Comparison of ENCODE assay signal across 32 cellular contexts in the genomic region with DNA sequence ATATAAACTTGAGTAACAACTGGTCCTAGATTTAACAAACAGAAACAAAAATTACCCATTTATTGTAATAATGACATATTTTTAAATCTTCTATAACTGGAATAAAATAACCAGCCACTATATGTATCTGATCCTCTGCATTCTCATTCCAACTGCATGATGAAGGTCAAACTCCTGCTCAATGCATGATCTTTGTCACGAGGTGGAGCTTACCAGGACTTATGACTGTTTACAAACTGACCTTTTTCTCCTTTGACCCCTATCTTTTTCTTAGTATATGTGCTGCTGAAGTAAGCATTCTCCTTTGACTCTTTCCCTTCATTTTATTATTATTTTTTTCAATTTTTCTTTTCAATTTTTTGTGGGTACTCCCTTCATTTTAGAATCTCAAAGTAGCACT.
"Had no signal": no experiment of that assay in that cellular context is flagged by ENCODE, and none has a peak within 500 bp of the region (broad histone marks: within the 10 kb centered on the region; RNA-seq: fewer than 3 reads in every experiment).

No MANE protein-coding gene starts in this region.

- ATAC-seq: activated CD8-positive, alpha-beta T cell treated with anti-CD3 and anti-CD28 coated beads for 36 hours; activated naive CD4-positive, alpha-beta T cell treated with anti-CD3 and anti-CD28 coated beads, Interleukin-2, amount 50 U/mL, for 72 hours; activated T-cell treated with anti-CD3 and anti-CD28 coated beads, Interleukin-2, amount 50 U/mL, for 4 hours; activated T-cell treated with anti-CD3 and anti-CD28 coated beads, Interleukin-2, amount 50 U/mL, for 72 hours; activated T-helper 17 cell treated with anti-CD3 and anti-CD28 coated beads, Interleukin-2, amount 50 U/mL, for 72 hours; body of pancreas; T-helper 17 cell had no signal

- H3K4me1 ChIP-seq: adrenal gland, body of pancreas, breast epithelium had no signal

- H3K36me3 ChIP-seq: adrenal gland, brain microvascular endothelial cell, breast epithelium had no signal

- DNase-seq: activated B cell treated with CpG ODN at 0.5 μM for 24 hours; activated CD4-positive, alpha-beta memory T cell treated with anti-CD3 and anti-CD28 coated beads for 36 hours; activated CD4-positive, alpha-beta T cell treated with anti-CD3 and anti-CD28 coated beads for 4 hours; activated CD4-positive, alpha-beta T cell treated with anti-CD3 and anti-CD28 coated beads, Interleukin-2, amount 10 ng/mL, durations not matched to agents 24 days and 14 days; activated CD4-positive, alpha-beta T cell treated with anti-CD3 and anti-CD28 coated beads, Interleukin-2, amount 50 U/mL, for 1 hour; activated CD4-positive, alpha-beta T cell treated with anti-CD3 and anti-CD28 coated beads, Interleukin-2, amount 50 U/mL, for 4 hours; activated CD4-positive, CD25-positive, alpha-beta regulatory T cell treated with anti-CD3 and anti-CD28 coated beads, Interleukin-2, amount 50 U/mL, for 72 hours; activated CD8-positive, alpha-beta memory T cell treated with anti-CD3 and anti-CD28 coated beads, Interleukin-2, amount 50 U/mL, for 4 hours; activated CD8-positive, alpha-beta T cell treated with anti-CD3 and anti-CD28 coated beads for 36 hours; activated effector memory CD4-positive, alpha-beta T cell treated with anti-CD3 and anti-CD28 coated beads, Interleukin-2, amount 50 U/mL, for 16 hours; activated gamma-delta T cell treated with Interleukin-2 at 50 U/mL for 16 hours; activated naive CD4-positive, alpha-beta T cell; activated naive CD4-positive, alpha-beta T cell treated with anti-CD3 and anti-CD28 coated beads for 36 hours; activated naive CD4-positive, alpha-beta T cell treated with anti-CD3 and anti-CD28 coated beads, Interleukin-2, amount 50 U/mL, for 16 hours; activated naive CD8-positive, alpha-beta T cell treated with anti-CD3 and anti-CD28 coated beads for 36 hours; activated T-cell treated with anti-CD3 and anti-CD28 coated beads for 4 hours; activated T-cell treated with anti-CD3 and anti-CD28 coated beads, Interleukin-2, amount 50 U/mL, for 1 hour; activated T-cell treated with anti-CD3 and anti-CD28 coated beads, Interleukin-2, amount 50 U/mL, for 4 hours; activated T-cell treated with anti-CD3 and anti-CD28 coated beads, Interleukin-2, amount 50 U/mL, for 72 hours; adrenal gland; amniotic stem cell; aorta; body of pancreas; brain microvascular endothelial cell; central memory CD4-positive, alpha-beta T cell; T-helper 17 cell had no signal

- H3K27ac ChIP-seq: adrenal gland, body of pancreas, brain microvascular endothelial cell, breast epithelium, VCaP had no signal

- H3K9me3 ChIP-seq: adrenal gland, body of pancreas, breast epithelium had no signal

- H3K4me3 ChIP-seq: adrenal gland, body of pancreas, breast epithelium had no signal

- FAIRE-seq: astrocyte, TTC549 had no signal

- H3K27me3 ChIP-seq: body of pancreas, brain microvascular endothelial cell, breast epithelium had no signal
